10 cellular contexts compared by ENCODE assay signal in the genomic region with DNA sequence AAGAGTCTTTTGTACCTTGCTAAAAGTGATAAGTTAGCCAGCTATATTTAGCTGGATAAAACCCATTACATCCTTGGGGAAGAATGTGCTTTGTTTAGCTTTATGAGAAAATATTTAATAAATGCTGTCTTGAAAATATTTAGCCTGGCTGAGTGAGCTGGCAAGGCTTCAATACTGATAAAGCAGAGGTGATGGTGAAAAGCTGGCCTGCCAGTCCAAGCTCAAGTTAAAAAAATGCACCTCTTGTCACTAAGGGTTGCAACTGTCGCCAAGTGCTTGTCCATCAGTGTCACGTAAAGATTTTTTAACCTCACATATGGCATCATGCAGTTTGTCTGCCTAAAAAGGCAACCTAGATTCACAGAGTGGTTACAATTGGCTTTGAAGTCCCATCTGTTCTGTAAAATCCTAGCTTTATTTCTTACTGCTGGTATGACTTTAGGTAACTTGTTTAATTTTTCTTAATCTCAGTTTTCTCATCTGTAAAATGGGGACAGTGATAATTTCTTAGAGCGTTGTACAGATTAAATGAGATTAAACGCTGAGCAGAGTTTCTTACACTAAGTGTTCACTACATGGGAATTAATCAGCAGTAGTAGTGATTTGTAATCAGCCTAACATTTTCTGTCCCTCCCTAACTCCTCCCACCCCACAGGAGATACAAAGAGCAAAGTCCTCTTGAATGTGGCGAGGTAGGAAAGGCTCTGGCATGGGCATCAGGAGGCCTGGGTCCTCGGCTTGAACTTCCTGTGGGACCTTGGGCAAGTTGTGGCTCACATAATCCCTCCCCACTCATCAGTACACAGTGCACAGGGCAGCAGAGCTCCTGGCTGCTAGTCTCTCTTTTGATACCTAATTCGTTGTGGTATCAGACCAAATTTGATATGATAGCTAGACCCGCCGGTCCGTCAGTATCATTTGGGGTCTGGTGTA. TPM values are rescaled to one million over a fixed set of nuclear protein-coding genes. Genes with fewer than 3 reads are reported as not detected.
DNase-seq lines count a peak whose midpoint lies in the region; ATAC-seq, FAIRE-seq and TF ChIP-seq lines count a peak whose summit lies in the region.
"Had no signal": no experiment of that assay in that cellular context is flagged by ENCODE, and none has a peak within 500 bp of the region (broad histone marks: within the 10 kb centered on the region; RNA-seq: fewer than 3 reads in every experiment).

No MANE protein-coding gene starts in this region.

- TF ChIP-seq CTCF in mesothelial cell of epicardium (IDR thresholded peaks at IDR 0.05; ENCODE audit: unreplicated experiment) (no peak), upper lobe of left lung (IDR thresholded peaks at IDR 0.05) (no peak), GM10248 (IDR thresholded peaks at IDR 0.05; ENCODE audit: control extremely low read depth, extremely low read depth, low read depth, missing control alignments) (no peak)

- no peak for DNase-seq in activated T-cell treated with anti-CD3 and anti-CD28 coated beads, Interleukin-2, amount 50 U/mL, for 24 hours
- DNase-seq in activated T-cell treated with anti-CD3 and anti-CD28 coated beads for 4 hours: no peak
- DNase-seq in dedifferentiated amniotic fluid mesenchymal stem cell (ENCODE audit: extremely low spot score): peak; percentile 48
- no peak for DNase-seq in mesothelial cell of epicardium (ENCODE audit: low spot score in 2 of 2, unreplicated experiment in 2 of 2)
- no peak for DNase-seq in upper lobe of left lung
- DNase-seq in GM10248 (ENCODE audit: extremely low spot score): no peak
- no peak for DNase-seq in frontal cortex (ENCODE audit: low spot score in 2 of 2)
- DNase-seq in T-helper 1 cell: no peak
- DNase-seq: activated naive CD8-positive, alpha-beta T cell treated with anti-CD3 and anti-CD28 coated beads, Interleukin-2, amount 10 ng/mL, durations not matched to agents 7 days and 5 days; NCI-H2081 had no signal

- peak overlapping the region; percentile 87 for H3K27ac Mint-ChIP-seq in activated T-cell treated with anti-CD3 and anti-CD28 coated beads, Interleukin-2, amount 50 U/mL, for 24 hours
- peak overlapping the region; percentile 90 for H3K27ac Mint-ChIP-seq in mesothelial cell of epicardium
- H3K27ac Mint-ChIP-seq: activated naive CD8-positive, alpha-beta T cell treated with anti-CD3 and anti-CD28 coated beads, Interleukin-2, amount 10 ng/mL, durations not matched to agents 7 days and 5 days had no signal

- no peak overlapping the region for H3K4me3 ChIP-seq in upper lobe of left lung

- H3K27me3 ChIP-seq in upper lobe of left lung: no peaks in the 10 kb centered on the region

- CTCF ChIA-PET in GM10248 (lab: Yijun Ruan, JAX): interaction anchor here (0.9 to 1.0 kb wide), 2 partner anchors 9 to 11 kb away, joined by 4 to 6 read pairs; no protein-coding TSS in a partner anchor

- peaks cover 2% of the 10 kb centered on the region for H3K36me3 Mint-ChIP-seq in activated T-cell treated with anti-CD3 and anti-CD28 coated beads, Interleukin-2, amount 50 U/mL, for 24 hours (ENCODE audit: low read depth)
- H3K36me3 Mint-ChIP-seq in mesothelial cell of epicardium: peaks cover 12% of the 10 kb centered on the region

- WGBS in upper lobe of left lung, 2 donors: 64 to 72% methylated on average over 9 to 10 of the region's 10 CpGs

- FAIRE-seq in frontal cortex (lab: Jason Lieb, UNC): no peak

- H3K27ac ChIP-seq in upper lobe of left lung: peak overlapping the region; percentile 67 to 85 (median 76)

- no peaks in the 10 kb centered on the region for H3K27me3 Mint-ChIP-seq in activated T-cell treated with anti-CD3 and anti-CD28 coated beads, Interleukin-2, amount 50 U/mL, for 24 hours
- no peaks in the 10 kb centered on the region for H3K27me3 Mint-ChIP-seq in mesothelial cell of epicardium (ENCODE audit: low read depth)
- H3K27me3 Mint-ChIP-seq: activated naive CD8-positive, alpha-beta T cell treated with anti-CD3 and anti-CD28 coated beads, Interleukin-2, amount 10 ng/mL, durations not matched to agents 7 days and 5 days had no signal

- ATAC-seq in upper lobe of left lung (ENCODE audit: low FRiP score in 2 of 2): peak; percentile 25 to 32

- POLR2A ChIA-PET in GM10248 (lab: Yijun Ruan, JAX): no interaction called here

- no peaks in the 10 kb centered on the region for H3K9me3 Mint-ChIP-seq in activated T-cell treated with anti-CD3 and anti-CD28 coated beads, Interleukin-2, amount 50 U/mL, for 24 hours
- H3K9me3 Mint-ChIP-seq in mesothelial cell of epicardium: peaks cover 8% of the 10 kb centered on the region
- H3K9me3 Mint-ChIP-seq: activated naive CD8-positive, alpha-beta T cell treated with anti-CD3 and anti-CD28 coated beads, Interleukin-2, amount 10 ng/mL, durations not matched to agents 7 days and 5 days had no signal

- peaks cover 87% of the 10 kb centered on the region for H3K4me1 Mint-ChIP-seq in activated T-cell treated with anti-CD3 and anti-CD28 coated beads, Interleukin-2, amount 50 U/mL, for 24 hours (ENCODE audit: low read depth)
- H3K4me1 Mint-ChIP-seq in mesothelial cell of epicardium: peaks cover 65% of the 10 kb centered on the region

- TF ChIP-seq POLR2A in upper lobe of left lung (IDR thresholded peaks at IDR 0.05): no peak

- no peak for TF ChIP-seq EP300 in upper lobe of left lung (IDR thresholded peaks at IDR 0.05)

- H3K4me1 ChIP-seq in upper lobe of left lung: peaks cover 55 to 70% (median 60%) of the 10 kb centered on the region in 4 donors

- H3K4me3 Mint-ChIP-seq in activated T-cell treated with anti-CD3 and anti-CD28 coated beads, Interleukin-2, amount 50 U/mL, for 24 hours: no peak overlapping the region
- H3K4me3 Mint-ChIP-seq in mesothelial cell of epicardium: no peak overlapping the region
- H3K4me3 Mint-ChIP-seq: activated naive CD8-positive, alpha-beta T cell treated with anti-CD3 and anti-CD28 coated beads, Interleukin-2, amount 10 ng/mL, durations not matched to agents 7 days and 5 days had no signal

- H3K9me3 ChIP-seq in upper lobe of left lung: no peaks in the 10 kb centered on the region

- H3K36me3 ChIP-seq in upper lobe of left lung: no peaks in the 10 kb centered on the region

RNA-seq across cellular contexts. Expression of gene PIK3R1, which starts 48.7 kb away (rescaled TPM):
- total RNA-seq in mesothelial cell of epicardium (77.3 to 80.4 TPM (median 79.0 TPM) in 3 replicates), upper lobe of left lung (100 to 1,000 TPM in 1 of 6 donors, 10 to 100 TPM in 5; 52.3 to 112 (median 92.5) TPM), frontal cortex (128 TPM)
